In the genomic region with DNA sequence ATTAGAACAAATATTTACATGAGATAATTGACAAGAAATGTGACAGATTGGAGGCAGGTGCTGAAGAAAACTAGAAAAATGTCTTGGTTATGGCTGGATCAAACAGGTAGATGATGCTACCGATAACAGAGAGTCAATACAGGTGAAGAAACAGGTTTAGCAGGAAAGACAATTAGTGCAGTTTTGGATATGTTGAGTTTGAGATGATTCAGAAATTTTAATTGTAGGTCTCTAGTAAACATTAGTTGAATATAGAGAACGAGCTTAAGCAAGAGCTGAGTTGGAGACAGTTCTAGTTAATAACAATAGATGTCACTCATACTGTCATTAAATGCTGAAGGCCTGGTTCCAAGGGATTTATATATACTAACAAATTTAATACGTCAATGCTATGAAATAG, we compare ENCODE assay signal across 24 cellular contexts.
DNase-seq lines count a peak whose midpoint lies in the region; ATAC-seq and TF ChIP-seq lines count a peak whose summit lies in the region.
"Had no signal": no experiment of that assay in that cellular context is flagged by ENCODE, and none has a peak within 500 bp of the region (broad histone marks: within the 10 kb centered on the region; RNA-seq: fewer than 3 reads in every experiment).

No MANE protein-coding gene starts in this region.

- H3K9me2 ChIP-seq in PC-3 (replicated peaks; ENCODE audit: low read length): no peaks in the 10 kb centered on the region

- no peaks in the 10 kb centered on the region for H4K20me1 ChIP-seq in PC-3 (ENCODE audit: low read length)

- ATAC-seq in PC-3 (peak; percentile 70), sciatic nerve (no peak)
- ATAC-seq: K562, Right ventricle myocardium inferior, T-cell had no signal

- H3K4me2 ChIP-seq in PC-3 (ENCODE audit: low read length): 0 out of 2 replicates have a peak overlapping the region, but pooled peaks have one; percentile 5
- H3K4me2 ChIP-seq: PC-9 had no signal

- H3K4me1 Mint-ChIP-seq in activated T-cell treated with anti-CD3 and anti-CD28 coated beads, Interleukin-2, amount 50 U/mL, for 24 hours (ENCODE audit: low read depth): no peaks in the 10 kb centered on the region
- H3K4me1 Mint-ChIP-seq: B cell; CD14-positive monocyte; CD8-positive, alpha-beta memory T cell; T-cell had no signal

- POLR2A ChIA-PET in PC-3 (lab: Charles Lee; ENCODE audit: unreplicated experiment): interaction anchor here (0.7 kb wide), 1 partner anchor 283 kb away, joined by 4 read pairs; no protein-coding TSS in a partner anchor

- H3K9me3 ChIP-seq in PC-3 (ENCODE audit: low read length) (no peaks in the 10 kb centered on the region), prostate gland (no peaks in the 10 kb centered on the region), esophagus squamous epithelium (no peaks in the 10 kb centered on the region)

- intact Hi-C loops in PC-3 (cut with micrococcal nuclease) (no loop called here), prostate gland (cut with DNase I) (no loop called here), sciatic nerve (cut with DNase I) (no loop called here), esophagus squamous epithelium (cut with DNase I) (no loop called here)

- WGBS in prostate gland: 42% methylated on average over 3 of the region's 3 CpGs
- 42 to 46% methylated on average over 3 of the region's 3 CpGs for WGBS in esophagus squamous epithelium, 2 donors

- no peaks in the 10 kb centered on the region for H3K36me3 Mint-ChIP-seq in activated T-cell treated with anti-CD3 and anti-CD28 coated beads, Interleukin-2, amount 50 U/mL, for 24 hours (ENCODE audit: low read depth)
- H3K36me3 Mint-ChIP-seq: CD14-positive monocyte; CD8-positive, alpha-beta memory T cell; T-cell had no signal

- peak; percentile 13 for DNase-seq in DMS53 treated with DMSO at 0.1 percent for 48 hours (lab: John Stamatoyannopoulos, UW; ENCODE audit: unreplicated experiment)
- DNase-seq in PC-3: peak; percentile 68
- peak; percentile 20 for DNase-seq in prostate gland (ENCODE audit: low spot score)
- no peak for DNase-seq in activated T-cell treated with anti-CD3 and anti-CD28 coated beads, Interleukin-2, amount 50 U/mL, for 24 hours
- DNase-seq in sciatic nerve (ENCODE audit: low spot score): no peak
- no peak for DNase-seq in esophagus squamous epithelium (lab: John Stamatoyannopoulos, UW)
- DNase-seq: CD8-positive, alpha-beta memory T cell; DMS153; GM23248; H7; MM.1S; NCI-H1436; NCI-H187; NCI-H2171 treated with DMSO at 0.1 percent for 48 hours; NCI-H345; NCI-H510A treated with DMSO at 0.1 percent for 48 hours; NCI-H774; PC-9; T-cell had no signal

- no peak overlapping the region for H2AFZ ChIP-seq in PC-3 (ENCODE audit: low read length)
- H2AFZ ChIP-seq: GM23248, PC-9 had no signal

- H3K4me3 ChIP-seq in PC-3 (ENCODE audit: low read length) (no peak overlapping the region), prostate gland (no peak overlapping the region), esophagus squamous epithelium (no peak overlapping the region)
- H3K4me3 ChIP-seq: GM23248, K562, PC-9 had no signal

- H3K27me3 ChIP-seq in PC-3 (ENCODE audit: low read length): no peaks in the 10 kb centered on the region
- no peaks in the 10 kb centered on the region for H3K27me3 ChIP-seq in prostate gland (replicated peaks; ENCODE audit: insufficient read depth)
- H3K27me3 ChIP-seq in esophagus squamous epithelium: no peaks in the 10 kb centered on the region

- H3F3A ChIP-seq in PC-3 (ENCODE audit: low read length, unreplicated experiment): no peaks in the 10 kb centered on the region

- H3K27me3 Mint-ChIP-seq in activated T-cell treated with anti-CD3 and anti-CD28 coated beads, Interleukin-2, amount 50 U/mL, for 24 hours: no peaks in the 10 kb centered on the region
- H3K27me3 Mint-ChIP-seq: B cell; CD8-positive, alpha-beta memory T cell; T-cell had no signal

- TF ChIP-seq CTCF in C4-2B (conservative IDR thresholded peaks at IDR 0.05) (peak; percentile 11; the same call in 1 of the 2 replicates), PC-3 (conservative IDR thresholded peaks at IDR 0.05; ENCODE audit: low read depth, low read length) (no peak), prostate gland (IDR thresholded peaks at IDR 0.05) (no peak), esophagus squamous epithelium (IDR thresholded peaks at IDR 0.05) (no peak)

- no peak for TF ChIP-seq POLR2A in prostate gland (IDR thresholded peaks at IDR 0.05)
- no peak for TF ChIP-seq POLR2A in esophagus squamous epithelium (IDR thresholded peaks at IDR 0.05)

- H3K27ac ChIP-seq in C4-2B: no peak overlapping the region
- peak overlapping the region; percentile 38; the same call in 1 of the 2 replicates for H3K27ac ChIP-seq in PC-3 (ENCODE audit: low read length)
- peak overlapping the region; percentile 45 to 70 for H3K27ac ChIP-seq in prostate gland
- H3K27ac ChIP-seq in esophagus squamous epithelium: no peak overlapping the region
- H3K27ac ChIP-seq: GM23248, PC-9 had no signal

- CTCF ChIA-PET in PC-3 (lab: Charles Lee): interaction anchor here (0.5 kb wide), 1 partner anchor 237 kb away, joined by 3 read pairs; no protein-coding TSS in a partner anchor

- peaks cover 11% of the 10 kb centered on the region for H3K4me1 ChIP-seq in PC-3 (ENCODE audit: insufficient read depth, low read length)
- H3K4me1 ChIP-seq in prostate gland (replicated peaks): peaks cover 6% of the 10 kb centered on the region
- no peaks in the 10 kb centered on the region for H3K4me1 ChIP-seq in esophagus squamous epithelium

- H3K79me2 ChIP-seq in PC-3 (ENCODE audit: low read length): no peaks in the 10 kb centered on the region

- H3K36me3 ChIP-seq in PC-3 (ENCODE audit: low read depth, low read length): no peaks in the 10 kb centered on the region
- no peaks in the 10 kb centered on the region for H3K36me3 ChIP-seq in prostate gland
- no peaks in the 10 kb centered on the region for H3K36me3 ChIP-seq in esophagus squamous epithelium

- BruUV-seq in PC-3 (replicated peaks; lab: Mats Ljungman, UMichigan): no TSS peak

- no peak overlapping the region for H3K4me3 Mint-ChIP-seq in activated T-cell treated with anti-CD3 and anti-CD28 coated beads, Interleukin-2, amount 50 U/mL, for 24 hours
- H3K4me3 Mint-ChIP-seq: B cell; CD14-positive monocyte; CD8-positive, alpha-beta memory T cell; T-cell had no signal

- no peak overlapping the region for H3K27ac Mint-ChIP-seq in activated T-cell treated with anti-CD3 and anti-CD28 coated beads, Interleukin-2, amount 50 U/mL, for 24 hours
- H3K27ac Mint-ChIP-seq: B cell; CD14-positive monocyte; CD8-positive, alpha-beta memory T cell; T-cell had no signal

- peaks cover 11% of the 10 kb centered on the region for H3K9me3 Mint-ChIP-seq in activated T-cell treated with anti-CD3 and anti-CD28 coated beads, Interleukin-2, amount 50 U/mL, for 24 hours

- H3K9ac ChIP-seq in PC-3 (ENCODE audit: low read length): no peak overlapping the region
- H3K9ac ChIP-seq: GM23248 had no signal

Comparison
In these comparisons a context has a peak if more than half of its experiments do, and no peak if none do; other contexts are left out.
1. H3K27ac ChIP-seq: peak in PC-3 (single experiment) and prostate gland (2 of 2); none in C4-2B (single experiment) and esophagus squamous epithelium (0 of 4).
2. DNase-seq: peak in DMS53 treated with DMSO at 0.1 percent for 48 hours (single experiment), PC-3 (single experiment) and prostate gland (single experiment); none in activated T-cell treated with anti-CD3 and anti-CD28 coated beads, Interleukin-2, amount 50 U/mL, for 24 hours (single experiment), sciatic nerve (single experiment) and esophagus squamous epithelium (single experiment).